8 cellular contexts compared by ENCODE assay signal in the genomic region with DNA sequence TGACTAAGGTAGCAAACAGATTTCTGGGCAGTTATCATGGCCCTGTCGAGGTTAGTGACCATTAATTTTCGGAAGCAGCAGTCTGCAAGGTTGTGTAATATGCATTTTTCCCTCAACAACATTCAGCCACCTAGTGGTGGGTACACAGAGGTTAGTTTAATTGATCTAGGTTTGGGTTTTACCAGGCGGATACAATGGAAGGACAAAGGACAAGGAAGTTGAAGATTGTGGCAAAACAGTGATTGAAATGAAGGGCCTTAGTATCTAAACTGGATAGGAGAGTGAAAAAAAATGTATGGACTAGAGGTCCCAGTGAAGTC. TPM values are rescaled to one million over a fixed set of nuclear protein-coding genes. Genes with fewer than 3 reads are reported as not detected.
DNase-seq lines count a peak whose midpoint lies in the region; ATAC-seq and TF ChIP-seq lines count a peak whose summit lies in the region.

No MANE protein-coding gene starts in this region.

- H3K27ac ChIP-seq in gastrocnemius medialis, result peak overlapping the region in 3 of 4 donors; percentile 4 to 54 (median 53)

- no peaks in the 10 kb centered on the region for H3K36me3 ChIP-seq in gastrocnemius medialis

- H3K4me1 ChIP-seq in gastrocnemius medialis, result peaks cover 21 to 40% of the 10 kb centered on the region in 2 donors

- in situ Hi-C loops in gastrocnemius medialis (cut with MboI; ENCODE audit: low sequenced_read_pairs in 4 of 4), result no loop called here

- intact Hi-C loops in gastrocnemius medialis (cut with DNase I; ENCODE audit: low total_unique reads), result no loop called here

- TF ChIP-seq CTCF in gastrocnemius medialis (IDR thresholded peaks at IDR 0.05 in 4 of 5, conservative IDR thresholded peaks at IDR 0.05 in 1 of 5), result peak in 1 of 5 experiments; percentile 26

- ATAC-seq in gastrocnemius medialis (no peak), HG03159 (IDR thresholded peaks at IDR 0.05; ENCODE audit: unreplicated experiment) (no peak), HG03520 (IDR thresholded peaks at IDR 0.05; ENCODE audit: unreplicated experiment) (no peak)

- no peak overlapping the region for H3K4me3 ChIP-seq in gastrocnemius medialis

- H3K27me3 ChIP-seq in gastrocnemius medialis, result no peaks in the 10 kb centered on the region

- no peak for TF ChIP-seq POLR2A in gastrocnemius medialis (IDR thresholded peaks at IDR 0.05)

- no peaks in the 10 kb centered on the region for H3K9me3 ChIP-seq in gastrocnemius medialis

- DNase-seq in NCI-H510A treated with DMSO at 0.1 percent for 48 hours (lab: John Stamatoyannopoulos, UW) (peak; percentile 43), NCI-H510A (lab: John Stamatoyannopoulos, UW) (no peak), NCI-H446 treated with DMSO at 0.1 percent for 48 hours (lab: John Stamatoyannopoulos, UW) (peak; percentile 5), dermis microvascular lymphatic vessel endothelial cell (ENCODE audit: low read depth in 2 of 2) (peak; percentile 48 to 50), gastrocnemius medialis (no peak), NCI-H2029 treated with DMSO at 0.1 percent for 48 hours (lab: John Stamatoyannopoulos, UW) (no peak)

RNA-seq across cellular contexts. Expression of gene ARMH1, which starts 2.6 kb away (rescaled TPM):
- 0.13 TPM in 1 of 2 replicates, not detected in the other for total RNA-seq in dermis microvascular lymphatic vessel endothelial cell
- total RNA-seq in gastrocnemius medialis, result under 1 TPM in 1 of 4 donors, not detected in 3; 0.78 TPM

RNA-seq across cellular contexts. Expression of gene TMEM53, which starts 2.9 kb away (rescaled TPM):
- 4.0 and 4.7 TPM in 2 replicates for total RNA-seq in dermis microvascular lymphatic vessel endothelial cell
- 1 to 10 TPM; 2.6 to 5.9 (median 4.2) TPM for total RNA-seq in gastrocnemius medialis

RNA-seq across cellular contexts. Expression of gene RNU5D-1, which starts 53.8 kb away (rescaled TPM):
- total RNA-seq in dermis microvascular lymphatic vessel endothelial cell (not detected in 2 replicates), gastrocnemius medialis (not detected)

Comparison
In these comparisons a context has a peak if more than half of its experiments do, and no peak if none do; other contexts are left out.
1. DNase-seq: peak in NCI-H510A treated with DMSO at 0.1 percent for 48 hours (single experiment), NCI-H446 treated with DMSO at 0.1 percent for 48 hours (single experiment) and dermis microvascular lymphatic vessel endothelial cell (2 of 2); none in NCI-H510A (single experiment), gastrocnemius medialis (0 of 2) and NCI-H2029 treated with DMSO at 0.1 percent for 48 hours (single experiment).